In genomic region chr4:186605261-186605865, GRCh38 we compare ENCODE assay signal across 26 cellular contexts. TPM values are rescaled to one million over a fixed set of nuclear protein-coding genes. Genes with fewer than 3 reads are reported as not detected.
"Had no signal": no experiment of that assay in that cellular context is flagged by ENCODE, and none has a peak within 500 bp of the region (broad histone marks: within the 10 kb centered on the region; RNA-seq: fewer than 3 reads in every experiment).

No MANE protein-coding gene starts in this region.

- H3K27ac ChIP-seq: dorsolateral prefrontal cortex, gastrocnemius medialis, lower lobe of right lung, psoas muscle, skin epidermis, spleen, thoracic aorta, tibial nerve, upper lobe of left lung had no signal

- DNase-seq: dorsolateral prefrontal cortex; effector CD4-positive, alpha-beta T cell; endodermal cell; foreskin fibroblast; gastrocnemius medialis; head of caudate nucleus; left ventricle myocardium superior; lower lobe of right lung; naive thymus-derived CD8-positive, alpha-beta T cell; nephron progenitor cell; nucleus accumbens; psoas muscle; right cardiac atrium; spleen; stimulated activated CD4-positive, alpha-beta T cell treated with anti-CD3 and anti-CD28 coated beads, Interleukin-4, amount 100 ng/mL, for 4 hours; stimulated activated naive CD8-positive, alpha-beta T cell treated with anti-CD3 and anti-CD28 coated beads, Interleukin-15, Interleukin-2, amounts not matched to agents 100 U/mL and 50 U/mL, for 24 hours; upper lobe of left lung had no signal

- H3K9me3 ChIP-seq: gastrocnemius medialis, lower lobe of right lung, psoas muscle, spleen, thoracic aorta, tibial nerve, upper lobe of left lung had no signal

- H3K36me3 Mint-ChIP-seq: naive thymus-derived CD8-positive, alpha-beta T cell; stimulated activated memory B cell treated with anti-CD40 and anti-IgM and Interleukin-4, amounts not matched to agents 10 μg/mL and 1 μg/mL and 100 μg/mL, for 72 hours had no signal

- H3K27me3 ChIP-seq: dorsolateral prefrontal cortex, gastrocnemius medialis, spleen, tibial nerve, upper lobe of left lung had no signal

- ATAC-seq: esophagus mucosa; gastrocnemius medialis; left ventricle myocardium superior; lower lobe of right lung; naive thymus-derived CD8-positive, alpha-beta T cell; psoas muscle; right cardiac atrium; stimulated activated memory B cell treated with anti-CD40 and anti-IgM and Interleukin-4, amounts not matched to agents 10 μg/mL and 1 μg/mL and 100 μg/mL, for 72 hours; stimulated activated naive CD8-positive, alpha-beta T cell treated with anti-CD3 and anti-CD28 coated beads, Interleukin-15, Interleukin-2, amounts not matched to agents 100 U/mL and 50 U/mL, for 24 hours had no signal

- H3K4me1 ChIP-seq: gastrocnemius medialis, lower lobe of right lung, psoas muscle, spleen, tibial nerve, upper lobe of left lung had no signal

- H3K4me3 Mint-ChIP-seq: naive thymus-derived CD8-positive, alpha-beta T cell; nephron progenitor cell; stimulated activated memory B cell treated with anti-CD40 and anti-IgM and Interleukin-4, amounts not matched to agents 10 μg/mL and 1 μg/mL and 100 μg/mL, for 72 hours had no signal

- H3K27ac Mint-ChIP-seq: endodermal cell; naive thymus-derived CD8-positive, alpha-beta T cell; stimulated activated memory B cell treated with anti-CD40 and anti-IgM and Interleukin-4, amounts not matched to agents 10 μg/mL and 1 μg/mL and 100 μg/mL, for 72 hours had no signal

- H3K27me3 Mint-ChIP-seq: stimulated activated memory B cell treated with anti-CD40 and anti-IgM and Interleukin-4, amounts not matched to agents 10 μg/mL and 1 μg/mL and 100 μg/mL, for 72 hours had no signal

- H3K4me1 Mint-ChIP-seq: naive thymus-derived CD8-positive, alpha-beta T cell; nephron progenitor cell; stimulated activated memory B cell treated with anti-CD40 and anti-IgM and Interleukin-4, amounts not matched to agents 10 μg/mL and 1 μg/mL and 100 μg/mL, for 72 hours had no signal

- H3K36me3 ChIP-seq: gastrocnemius medialis, spleen had no signal

- H3K4me3 ChIP-seq: dorsolateral prefrontal cortex, gastrocnemius medialis, lower lobe of right lung, psoas muscle, skin epidermis, spleen, thoracic aorta, tibial nerve, upper lobe of left lung had no signal

- H3K9me3 Mint-ChIP-seq: nephron progenitor cell had no signal

RNA-seq across cellular contexts. Expression of gene MTNR1A, which starts 50.0 kb away (rescaled TPM):
- total RNA-seq: esophagus mucosa; gastrocnemius medialis; glomerular endothelial cell; left ventricle myocardium superior; lower lobe of right lung; mesenteric fat pad; myocyte; naive thymus-derived CD8-positive, alpha-beta T cell; osteocyte; psoas muscle; right cardiac atrium; spleen; thoracic aorta; tibial nerve; upper lobe of left lung had no signal
- polyA plus RNA-seq: naive thymus-derived CD8-positive, alpha-beta T cell; psoas muscle; right cardiac atrium; spleen had no signal
